Comparison of ENCODE assay signal across 1 cellular context in the genomic region with DNA sequence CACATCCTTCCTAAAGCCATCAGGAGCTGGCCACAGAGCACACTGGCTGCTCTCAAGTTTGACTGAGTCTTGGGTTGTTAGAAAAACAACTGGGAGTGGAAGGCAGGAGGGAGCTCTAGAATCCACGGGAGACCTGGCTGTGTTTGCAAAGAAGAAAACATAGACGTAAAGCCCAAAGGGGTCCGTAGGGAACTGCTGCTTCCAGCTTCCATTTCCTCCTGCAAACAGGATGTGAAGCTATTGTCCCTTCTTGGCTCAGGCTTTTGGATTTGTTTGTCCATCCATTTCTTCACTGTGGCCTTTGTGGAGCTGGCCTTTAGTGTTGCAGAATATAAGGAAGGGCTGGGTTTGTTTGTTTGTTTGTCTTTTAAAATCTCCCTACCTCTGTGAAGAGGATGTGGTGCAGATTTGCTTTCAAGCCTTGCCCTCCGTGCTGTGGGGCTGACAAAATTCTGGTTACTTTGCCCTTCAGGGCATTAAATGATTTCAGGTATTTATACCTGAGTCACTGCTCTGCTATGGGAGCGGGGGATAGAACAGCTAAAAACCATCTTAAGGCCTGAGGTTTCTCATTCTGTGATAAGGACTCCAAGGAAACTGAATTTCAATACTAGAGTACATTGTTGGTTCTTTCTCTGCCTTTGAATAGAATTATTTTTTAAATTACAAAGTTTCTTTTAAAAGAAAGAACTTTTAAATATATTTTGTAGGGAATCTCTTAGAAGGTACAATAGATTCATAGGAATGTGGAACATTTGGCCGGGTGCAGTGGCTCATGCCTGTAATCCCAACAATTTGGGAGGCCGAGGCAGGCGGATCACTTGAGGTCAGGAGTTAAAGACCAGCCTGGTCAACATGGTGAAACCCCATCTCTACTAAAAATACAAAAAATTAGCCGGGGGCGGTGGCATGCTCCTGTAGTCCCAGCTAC.
TF ChIP-seq lines count a peak whose summit lies in the region.

No MANE protein-coding gene starts in this region.

TF ChIP-seq in IMR-90, 13 proteins besides CTCF, POLR2A, EP300 and RAD21:
- TF ChIP-seq, protein P1, sequence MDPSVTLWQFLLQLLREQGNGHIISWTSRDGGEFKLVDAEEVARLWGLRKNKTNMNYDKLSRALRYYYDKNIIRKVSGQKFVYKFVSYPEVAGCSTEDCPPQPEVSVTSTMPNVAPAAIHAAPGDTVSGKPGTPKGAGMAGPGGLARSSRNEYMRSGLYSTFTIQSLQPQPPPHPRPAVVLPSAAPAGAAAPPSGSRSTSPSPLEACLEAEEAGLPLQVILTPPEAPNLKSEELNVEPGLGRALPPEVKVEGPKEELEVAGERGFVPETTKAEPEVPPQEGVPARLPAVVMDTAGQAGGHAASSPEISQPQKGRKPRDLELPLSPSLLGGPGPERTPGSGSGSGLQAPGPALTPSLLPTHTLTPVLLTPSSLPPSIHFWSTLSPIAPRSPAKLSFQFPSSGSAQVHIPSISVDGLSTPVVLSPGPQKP (IDR thresholded peaks at IDR 0.05; ENCODE audit: borderline replicate concordance, low read depth, low read length): no peak
- no peak for TF ChIP-seq BHLHE40 (IDR thresholded peaks at IDR 0.05; ENCODE audit: low read depth, low read length)
- no peak for TF ChIP-seq CHD1 (IDR thresholded peaks at IDR 0.05; ENCODE audit: low read depth, low read length)
- no peak for TF ChIP-seq CEBPB (IDR thresholded peaks at IDR 0.05; ENCODE audit: low read depth, low read length)
- TF ChIP-seq MAZ (IDR thresholded peaks at IDR 0.05; ENCODE audit: borderline replicate concordance, low read depth, low read length): no peak
- no peak for TF ChIP-seq RCOR1 (IDR thresholded peaks at IDR 0.05; ENCODE audit: insufficient replicate concordance, low read length)
- no peak for TF ChIP-seq FOS (IDR thresholded peaks at IDR 0.05; ENCODE audit: low read depth, low read length)
- TF ChIP-seq SMC3 (IDR thresholded peaks at IDR 0.05; ENCODE audit: low read depth, low read length): no peak
- TF ChIP-seq RFX5 (IDR thresholded peaks at IDR 0.05; ENCODE audit: low read depth, low read length): no peak
- no peak for TF ChIP-seq NFE2L2 (IDR thresholded peaks at IDR 0.05; ENCODE audit: low read depth, low read length)
- TF ChIP-seq, protein P2, sequence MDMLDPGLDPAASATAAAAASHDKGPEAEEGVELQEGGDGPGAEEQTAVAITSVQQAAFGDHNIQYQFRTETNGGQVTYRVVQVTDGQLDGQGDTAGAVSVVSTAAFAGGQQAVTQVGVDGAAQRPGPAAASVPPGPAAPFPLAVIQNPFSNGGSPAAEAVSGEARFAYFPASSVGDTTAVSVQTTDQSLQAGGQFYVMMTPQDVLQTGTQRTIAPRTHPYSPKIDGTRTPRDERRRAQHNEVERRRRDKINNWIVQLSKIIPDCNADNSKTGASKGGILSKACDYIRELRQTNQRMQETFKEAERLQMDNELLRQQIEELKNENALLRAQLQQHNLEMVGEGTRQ (IDR thresholded peaks at IDR 0.05; ENCODE audit: low read depth, low read length): no peak
- no peak for TF ChIP-seq MAFK (IDR thresholded peaks at IDR 0.05; ENCODE audit: low read depth, low read length)
- no peak for TF ChIP-seq MXI1 (IDR thresholded peaks at IDR 0.05; ENCODE audit: borderline replicate concordance, low read depth, low read length)
